Comparison of ENCODE assay signal across 9 cellular contexts in the genomic region with DNA sequence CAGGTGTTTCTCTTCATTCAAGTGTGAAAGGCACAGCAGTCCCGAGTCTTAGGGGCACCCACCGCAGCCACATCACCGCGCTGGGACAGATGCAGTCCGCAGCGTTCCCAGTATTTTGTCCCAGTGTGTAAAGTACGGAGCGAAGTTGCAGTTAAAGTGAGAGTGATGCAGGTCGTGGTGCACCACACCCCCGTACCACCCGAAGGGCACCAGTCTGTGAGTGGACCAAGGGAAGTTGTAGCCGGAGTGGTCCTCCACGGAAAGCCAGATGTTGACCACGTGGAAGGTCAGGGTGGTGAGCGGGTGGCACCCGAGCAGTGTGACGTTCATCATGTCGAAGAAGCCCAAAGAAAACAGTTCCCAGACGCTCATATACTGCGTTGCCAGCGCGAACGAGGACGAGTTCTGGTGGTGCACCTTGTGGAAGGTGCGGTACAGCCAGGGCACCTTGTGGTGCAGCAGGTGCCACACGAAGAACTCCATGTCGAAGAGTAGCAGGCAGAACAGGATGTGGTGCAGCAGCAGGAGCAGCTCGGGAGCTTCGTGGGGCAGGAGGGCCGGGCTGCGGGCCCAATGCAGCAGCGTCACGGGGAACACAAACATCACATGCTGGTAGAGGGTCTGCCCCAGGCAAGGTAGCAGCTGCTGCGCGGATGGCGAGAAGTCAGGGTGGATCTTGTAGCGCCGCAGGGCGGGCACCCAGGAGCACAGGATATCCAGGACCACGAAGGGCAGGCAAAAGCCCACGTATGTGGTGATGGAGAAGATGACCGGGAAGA. TPM values are rescaled to one million over a fixed set of nuclear protein-coding genes. Genes with fewer than 3 reads are reported as not detected.
A peak's percentile ranks its signal among the peaks of the same experiment; 100 is the strongest.
DNase-seq lines count a peak whose midpoint lies in the region; ATAC-seq, FAIRE-seq and TF ChIP-seq lines count a peak whose summit lies in the region.
"Had no signal": no experiment of that assay in that cellular context is flagged by ENCODE, and none has a peak within 500 bp of the region (broad histone marks: within the 10 kb centered on the region; RNA-seq: fewer than 3 reads in every experiment).

No MANE protein-coding gene starts in this region.

- peak overlapping the region; percentile 25; the same call in 1 of the 2 replicates for H3K18ac ChIP-seq in H1 (ENCODE audit: extremely low read depth, low read length)

- H3K79me1 ChIP-seq in H1 (ENCODE audit: low read depth, low read length) = no peaks in the 10 kb centered on the region

- H3K4me1 ChIP-seq in H1 (replicated peaks in 1 of 4; ENCODE audit: control insufficient read depth in 3 of 4, insufficient read depth in 4 of 4, low read length in 3 of 4) (peaks cover 0 to 16% (median 9%) of the 10 kb centered on the region in 4 experiments; a peak in 6 of 7 replicates), mucosa of rectum (ENCODE audit: control insufficient read depth in 2 of 2, insufficient read depth in 2 of 2, low read length in 2 of 2) (peaks cover 6 to 19% of the 10 kb centered on the region in 2 donors), tibial nerve (peaks cover 0 to 20% (median 8%) of the 10 kb centered on the region in 4 donors)

- no peaks in the 10 kb centered on the region for H3K9me3 Mint-ChIP-seq in activated B cell treated with CpG ODN at 0.5 μM for 24 hours

- H3K9me3 ChIP-seq in H1 (ENCODE audit: insufficient read depth in 2 of 2, low read depth in 1 of 2, low read length in 1 of 2) (no peaks in the 10 kb centered on the region), mucosa of rectum (ENCODE audit: control insufficient read depth in 2 of 2, low read length in 2 of 2) (no peaks in the 10 kb centered on the region), tibial nerve (no peaks in the 10 kb centered on the region)

- H3K79me2 ChIP-seq in H1 (ENCODE audit: control insufficient read depth in 1 of 2, insufficient read depth in 2 of 2, low read length in 2 of 2) = no peaks in the 10 kb centered on the region

- no peaks in the 10 kb centered on the region for H4K20me1 ChIP-seq in H1 (replicated peaks in 1 of 2; ENCODE audit: control insufficient read depth in 1 of 2, insufficient read depth in 2 of 2, low read length in 2 of 2)

- CTCF ChIA-PET in activated B cell treated with CpG ODN at 0.5 μM for 24 hours (lab: Charles Lee) = interaction anchor here (1.6 to 3.6 kb wide), 6 partner anchors 10 to 370 kb away, joined by 3 to 17 read pairs (median 10); no protein-coding TSS in a partner anchor
- CTCF ChIA-PET in H1 (lab: Charles Lee; ENCODE audit: partially characterized antibody) = interaction anchor here (0.9 to 9.3 kb wide), 12 partner anchors 9 to 479 kb away, joined by 3 to 67 read pairs (median 4); a partner anchor contains a TSS

- H3K23me2 ChIP-seq in H1 (ENCODE audit: low read depth, low read length) = peaks cover 15% of the 10 kb centered on the region

- H2AK5ac ChIP-seq in H1 (ENCODE audit: low read depth, low read length) = no peak overlapping the region

- H3K4me1 Mint-ChIP-seq in activated B cell treated with CpG ODN at 0.5 μM for 24 hours = peaks cover 27% of the 10 kb centered on the region

- FAIRE-seq in H1 (lab: Jason Lieb, UNC) = no peak
- FAIRE-seq: G401.6 had no signal

- H3K4me2 ChIP-seq in H1 (ENCODE audit: insufficient read depth in 1 of 2, low read depth in 2 of 2, low read length in 2 of 2) = peak overlapping the region; percentile 90 to 96

- H3K9ac ChIP-seq in H1 (replicated peaks in 1 of 4; ENCODE audit: extremely low read depth in 1 of 4, low read depth in 3 of 4, low read length in 3 of 4) (no peak overlapping the region), mucosa of rectum (ENCODE audit: low read depth in 1 of 2, low read length in 2 of 2) (peak overlapping the region; percentile 48 to 57)

- H3K4ac ChIP-seq in H1 (replicated peaks; ENCODE audit: insufficient read length, low read depth, low read length) = no peak overlapping the region

- peaks cover 44% of the 10 kb centered on the region for H3K27me3 Mint-ChIP-seq in activated B cell treated with CpG ODN at 0.5 μM for 24 hours

- POLR2A ChIA-PET in activated B cell treated with CpG ODN at 0.5 μM for 24 hours (lab: Charles Lee) = interaction anchor here (0.6 kb wide), 1 partner anchor 1384 kb away, joined by 3 read pairs; no protein-coding TSS in a partner anchor
- POLR2A ChIA-PET in H1 (lab: Charles Lee; ENCODE audit: partially characterized antibody) = interaction anchor here (0.7 to 1.3 kb wide), 3 partner anchors 13 to 272 kb away, joined by 3 read pairs; no protein-coding TSS in a partner anchor

- ATAC-seq in activated B cell treated with CpG ODN at 0.5 μM for 24 hours (ENCODE audit: low read depth) (peak; percentile 28), GM21423 (IDR thresholded peaks at IDR 0.05; ENCODE audit: unreplicated experiment) (no peak)

- peak overlapping the region; percentile 83 for H3K4me3 Mint-ChIP-seq in activated B cell treated with CpG ODN at 0.5 μM for 24 hours

- peaks cover 9 to 46% (median 37%) of the 10 kb centered on the region in 4 experiments for H3K27me3 ChIP-seq in H1 (replicated peaks in 1 of 4; ENCODE audit: control insufficient read depth in 3 of 4, extremely low read depth in 1 of 4, insufficient read depth in 3 of 4, low read length in 3 of 4)
- peaks cover 45 to 60% of the 10 kb centered on the region in 2 donors for H3K27me3 ChIP-seq in mucosa of rectum (ENCODE audit: control insufficient read depth in 2 of 2, insufficient read depth in 2 of 2, low read length in 2 of 2)
- peaks cover 0 to 20% of the 10 kb centered on the region in 2 donors for H3K27me3 ChIP-seq in tibial nerve

- TF ChIP-seq POLR2A in H1 (IDR thresholded peaks at IDR 0.05; ENCODE audit: control extremely low read depth in 1 of 2, low read depth in 2 of 2, low read length in 2 of 2) (no peak), tibial nerve (IDR thresholded peaks at IDR 0.05) (no peak)

- H3K14ac ChIP-seq in H1 (ENCODE audit: insufficient read length) = no peak overlapping the region

- H3K36me3 Mint-ChIP-seq in activated B cell treated with CpG ODN at 0.5 μM for 24 hours (ENCODE audit: low read depth) = no peaks in the 10 kb centered on the region

- H3K36me3 ChIP-seq in H1 (ENCODE audit: control insufficient read depth in 2 of 4, insufficient read depth in 4 of 4, low read length in 3 of 4) (no peaks in the 10 kb centered on the region), mucosa of rectum (ENCODE audit: control insufficient read depth in 2 of 2, insufficient read depth in 2 of 2, low read length in 2 of 2) (no peaks in the 10 kb centered on the region), tibial nerve (no peaks in the 10 kb centered on the region)

- no peak overlapping the region; the same call in none of the 2 replicates for H4K8ac ChIP-seq in H1 (ENCODE audit: extremely low read depth, insufficient read depth, low read length)

- H2BK5ac ChIP-seq in H1 (ENCODE audit: low read depth, low read length) = peak overlapping the region; percentile 8; the same call in 1 of the 2 replicates

- no peak overlapping the region for H3K27ac ChIP-seq in H1 (ENCODE audit: low read depth, low read length)
- peak overlapping the region; percentile 11 to 52 for H3K27ac ChIP-seq in mucosa of rectum (ENCODE audit: low read depth in 2 of 2, low read length in 2 of 2)
- H3K27ac ChIP-seq in tibial nerve = peak overlapping the region in 3 of 4 donors; percentile 55 to 79 (median 72)

- TF ChIP-seq EP300 in H1 (IDR thresholded peaks at IDR 0.05; ENCODE audit: borderline replicate concordance in 1 of 2, low read depth in 2 of 2, low read length in 2 of 2) = no peak
- TF ChIP-seq EP300 in tibial nerve (IDR thresholded peaks at IDR 0.05) = no peak

- peak overlapping the region; percentile 82 for H2BK12ac ChIP-seq in H1 (ENCODE audit: low read depth, low read length)

- TF ChIP-seq RAD21 in H1 (IDR thresholded peaks at IDR 0.05 in 1 of 2, conservative IDR thresholded peaks at IDR 0.05 in 1 of 2; ENCODE audit: low read depth in 2 of 2, low read length in 2 of 2) = no peak

- H2AFZ ChIP-seq in H1 (ENCODE audit: low read length) = peak overlapping the region; percentile 73

- intact Hi-C loops in activated B cell treated with CpG ODN at 0.5 μM for 24 hours (cut with micrococcal nuclease) = loop anchor here (5.0 kb wide), 1 partner anchor 519 kb away; no protein-coding TSS in a partner anchor

- H3K4me3 ChIP-seq in H1 (ENCODE audit: extremely low read depth in 1 of 4, insufficient read depth in 2 of 4, low read depth in 3 of 4, low read length in 4 of 4) = peak overlapping the region; percentile 47 to 65 (median 52); a peak in 7 of 8 replicates
- H3K4me3 ChIP-seq in mucosa of rectum (ENCODE audit: low read length in 2 of 2) = peak overlapping the region; percentile 60 to 69
- peak overlapping the region; percentile 27 to 55 (median 54) for H3K4me3 ChIP-seq in tibial nerve

- peak overlapping the region; percentile 63; the same call in 1 of the 2 replicates for H2BK15ac ChIP-seq in H1 (ENCODE audit: low read length)

- H2BK20ac ChIP-seq in H1 (ENCODE audit: low read length) = peak overlapping the region; percentile 63; the same call in 1 of the 2 replicates

- no peak overlapping the region for H3K56ac ChIP-seq in H1 (replicated peaks; ENCODE audit: insufficient read length, low read depth, low read length)

- DNase-seq in activated T-cell treated with anti-CD3 and anti-CD28 coated beads for 1 hour (ENCODE audit: low read depth) (peak; percentile 6), activated T-cell treated with anti-CD3 and anti-CD28 coated beads for 4 hours (no peak), activated B cell treated with CpG ODN at 0.5 μM for 24 hours (peak; percentile 40), H1 (ENCODE audit: low read depth in 1 of 2, low spot score in 2 of 2) (peak in 1 of 2 experiments; percentile 77), tibial nerve (ENCODE audit: low spot score in 2 of 2) (peak in 1 of 2 donors; percentile 14), NCI-H146 (lab: John Stamatoyannopoulos, UW) (no peak)

- peak overlapping the region; percentile 44 for H2BK120ac ChIP-seq in H1 (replicated peaks; ENCODE audit: low read depth, low read length)

- no peak overlapping the region for H3K27ac Mint-ChIP-seq in activated B cell treated with CpG ODN at 0.5 μM for 24 hours

- 7% methylated on average over 42 of the region's 42 CpGs; no CpG with 5 or more reads in 1 of the 2 experiments for WGBS in H1 (ENCODE audit: extremely low coverage in 1 of 2, insufficient coverage in 1 of 2, insufficient read length in 1 of 2, insufficient replicate concordance in 2 of 2, low coverage in 1 of 2, low lambda C conversion rate in 2 of 2, missing lambda C conversion rate in 1 of 2), 2 experiments
- WGBS in tibial nerve, 2 donors = 8 to 16% methylated on average over 34 to 37 of the region's 42 CpGs

- peak overlapping the region; percentile 61 for H4K91ac ChIP-seq in H1 (replicated peaks; ENCODE audit: insufficient read length, low read length)

- TF ChIP-seq CTCF in activated B cell treated with CpG ODN at 0.5 μM for 24 hours (IDR thresholded peaks at IDR 0.05) (no peak), H1 (IDR thresholded peaks at IDR 0.05; ENCODE audit: control extremely low read depth in 1 of 3, insufficient read depth in 1 of 3, low read depth in 1 of 3, low read length in 3 of 3) (no peak), tibial nerve (IDR thresholded peaks at IDR 0.05) (no peak)

- no peak overlapping the region for H4K5ac ChIP-seq in H1 (ENCODE audit: insufficient read length, low read depth, low read length)

- H3K23ac ChIP-seq in H1 (ENCODE audit: insufficient read length) = no peak overlapping the region

RNA-seq across cellular contexts. Expression of a gene that starts 0.5 kb away (rescaled TPM):
- total RNA-seq in activated B cell treated with CpG ODN at 0.5 μM for 24 hours = not detected in 2 replicates
- 0.56 TPM in 1 of 2 replicates, not detected in the other for total RNA-seq in H1 (2021; fragmentation: NEBNext Ultra II Directional; extraction: Animal tissue kit (Norgen Biotek cat#: 25700))
- 1.3 and 1.6 TPM in 2 replicates for polyA plus RNA-seq in H1 (2011; rRNA removed)
- polyA plus RNA-seq in H1 (2011; cell fraction: cytosol; rRNA removed) = 0.65 TPM
- 1.5 TPM for polyA plus RNA-seq in H1 (2011; cell fraction: nucleus; rRNA removed)
- 0.53 to 0.88 TPM (median 0.58 TPM) in 4 replicates for polyA plus RNA-seq in H1 (2012, experiment 1 of 2)
- polyA plus RNA-seq in H1 (2012, experiment 2 of 2) = 0.79 TPM
- polyA plus RNA-seq in H1 (2013, experiment 1 of 2) = 0.67 TPM
- polyA plus RNA-seq in H1 (2013, experiment 2 of 2) = 0.85 TPM
- polyA minus RNA-seq in H1 (2011; rRNA and poly(A)+ RNA removed) = 0.88 and 1.4 TPM in 2 replicates
- 1.1 TPM for polyA minus RNA-seq in H1 (2011; cell fraction: cytosol; rRNA and poly(A)+ RNA removed)
- polyA minus RNA-seq in H1 (2011; cell fraction: nucleus; rRNA and poly(A)+ RNA removed) = 1.6 TPM
- total RNA-seq in tibial nerve = 1 to 10 TPM in 2 of 4 donors, under 1 TPM in 2; 0.22 to 1.2 (median 0.92) TPM

RNA-seq across cellular contexts. Expression of a gene that starts 45.0 kb away (rescaled TPM):
- total RNA-seq in activated B cell treated with CpG ODN at 0.5 μM for 24 hours (32.8 and 35.3 TPM in 2 replicates), tibial nerve (10 to 100 TPM; 36.6 to 57.9 (median 39.5) TPM)
- 32.4 and 35.6 TPM in 2 replicates for total RNA-seq in H1 (2021; fragmentation: NEBNext Ultra II Directional; extraction: Animal tissue kit (Norgen Biotek cat#: 25700))
- 10.6 and 18.1 TPM in 2 replicates for polyA plus RNA-seq in H1 (2011; rRNA removed)
- polyA plus RNA-seq in H1 (2011; cell fraction: cytosol; rRNA removed) = 14.2 TPM
- 12.3 TPM for polyA plus RNA-seq in H1 (2011; cell fraction: nucleus; rRNA removed)
- polyA plus RNA-seq in H1 (2012, experiment 1 of 2) = 21.8 to 34.8 TPM (median 23.1 TPM) in 4 replicates
- polyA plus RNA-seq in H1 (2012, experiment 2 of 2) = 11.1 TPM
- 109 TPM for polyA plus RNA-seq in H1 (2013, experiment 1 of 2)
- 115 TPM for polyA plus RNA-seq in H1 (2013, experiment 2 of 2)
- polyA minus RNA-seq in H1 (2011; rRNA and poly(A)+ RNA removed) = 22.2 and 51.0 TPM in 2 replicates
- 14.0 TPM for polyA minus RNA-seq in H1 (2011; cell fraction: cytosol; rRNA and poly(A)+ RNA removed)
- 12.8 TPM for polyA minus RNA-seq in H1 (2011; cell fraction: nucleus; rRNA and poly(A)+ RNA removed)

Comparison
In these comparisons a context has a peak if more than half of its experiments do, and no peak if none do; other contexts are left out.
1. DNase-seq: peak in activated T-cell treated with anti-CD3 and anti-CD28 coated beads for 1 hour (single experiment) and activated B cell treated with CpG ODN at 0.5 μM for 24 hours (single experiment); none in activated T-cell treated with anti-CD3 and anti-CD28 coated beads for 4 hours (single experiment) and NCI-H146 (single experiment).
2. H3K9ac ChIP-seq: peak in mucosa of rectum (2 of 2); none in H1 (0 of 4).
3. Peak in every context shown above with its lines, with median percentiles within 50 percentile points of each other: H3K4me3 ChIP-seq.